Comparison of ENCODE assay signal across 8 cellular contexts in genomic region chr13:30690282-30691188, GRCh38. TPM values are rescaled to one million over a fixed set of nuclear protein-coding genes. Genes with fewer than 3 reads are reported as not detected.
DNase-seq lines count a peak whose midpoint lies in the region; FAIRE-seq and TF ChIP-seq lines count a peak whose summit lies in the region.

No MANE protein-coding gene starts in this region.

- H3K4me3 ChIP-seq in astrocyte (ENCODE audit: insufficient read depth, low read depth, low read length) (peak overlapping the region; percentile 24), kidney (ENCODE audit: low read length in 2 of 2) (peak overlapping the region; percentile 34 to 54), stomach (peak overlapping the region; percentile 35 to 44 (median 39)), endodermal cell (ENCODE audit: low read length) (no peak overlapping the region)

- peak overlapping the region; percentile 50 for H3K9ac ChIP-seq in astrocyte (ENCODE audit: low read length)
- H3K9ac ChIP-seq in kidney (ENCODE audit: low read length in 2 of 2): no peak overlapping the region
- no peak overlapping the region for H3K9ac ChIP-seq in endodermal cell (ENCODE audit: extremely low read depth, low read length, poor library complexity, severe bottlenecking)

- H3K9me3 ChIP-seq in astrocyte (ENCODE audit: insufficient read depth, low read depth, low read length) (no peaks in the 10 kb centered on the region), kidney (ENCODE audit: control insufficient read depth in 1 of 2, low read length in 2 of 2) (no peaks in the 10 kb centered on the region), stomach (no peaks in the 10 kb centered on the region), endodermal cell (ENCODE audit: control insufficient read depth, low read length) (no peaks in the 10 kb centered on the region)

- H3K27ac ChIP-seq in astrocyte (ENCODE audit: low read depth, low read length): peak overlapping the region; percentile 54
- H3K27ac ChIP-seq in kidney (ENCODE audit: low read depth in 2 of 2, low read length in 2 of 2): peak overlapping the region; percentile 1 to 69
- peak overlapping the region; percentile 46 to 79 (median 75) for H3K27ac ChIP-seq in stomach
- no peak overlapping the region for H3K27ac ChIP-seq in endodermal cell (ENCODE audit: low read depth, low read length)

- intact Hi-C loops in kidney (cut with DNase I): no loop called here
- intact Hi-C loops in stomach (cut with DNase I; ENCODE audit: low total_unique reads): no loop called here

- no peak for TF ChIP-seq EP300 in stomach (IDR thresholded peaks at IDR 0.05)

- no peaks in the 10 kb centered on the region for H3K27me3 Mint-ChIP-seq in astrocyte (ENCODE audit: low read depth, unreplicated experiment)
- H3K27me3 Mint-ChIP-seq in endodermal cell (ENCODE audit: insufficient read depth): peaks cover 2% of the 10 kb centered on the region
- no peaks in the 10 kb centered on the region for H3K27me3 Mint-ChIP-seq in type B pancreatic cell

- no peaks in the 10 kb centered on the region for H3K79me2 ChIP-seq in astrocyte (ENCODE audit: insufficient read depth, low read length)

- FAIRE-seq in astrocyte (lab: Jason Lieb, UNC) (peak; percentile 90), kidney (lab: Jason Lieb, UNC) (no peak)

- no peak for TF ChIP-seq POLR2A in stomach (IDR thresholded peaks at IDR 0.05)

- H3K4me1 ChIP-seq in astrocyte (ENCODE audit: insufficient read depth, low read length) (peaks cover 9% of the 10 kb centered on the region), kidney (ENCODE audit: control insufficient read depth in 1 of 2, insufficient read depth in 1 of 2, low read depth in 1 of 2, low read length in 2 of 2) (no peaks in the 10 kb centered on the region), stomach (peaks cover 0 to 14% (median 6%) of the 10 kb centered on the region in 4 donors), endodermal cell (ENCODE audit: control insufficient read depth, insufficient read depth, low read length) (no peaks in the 10 kb centered on the region)

- H3K4me1 Mint-ChIP-seq in astrocyte (ENCODE audit: low read depth, unreplicated experiment) (peaks cover 6% of the 10 kb centered on the region), endodermal cell (no peaks in the 10 kb centered on the region), type B pancreatic cell (ENCODE audit: unreplicated experiment) (peaks cover 16% of the 10 kb centered on the region)

- peak; percentile 27 for DNase-seq in DMS79 (lab: John Stamatoyannopoulos, UW)
- peak; percentile 90 for DNase-seq in H4 (ENCODE audit: low spot score)
- DNase-seq in NCI-H526 treated with DMSO at 0.1 percent for 48 hours (lab: John Stamatoyannopoulos, UW): peak; percentile 36
- DNase-seq in astrocyte (ENCODE audit: low read depth): peak; percentile 93
- DNase-seq in kidney: peak; percentile 83
- peak; percentile 38 for DNase-seq in stomach
- DNase-seq in endodermal cell: no peak
- no peak for DNase-seq in type B pancreatic cell (ENCODE audit: extremely low spot score, unreplicated experiment)

- H3K9me3 Mint-ChIP-seq in astrocyte (ENCODE audit: unreplicated experiment): no peaks in the 10 kb centered on the region
- no peaks in the 10 kb centered on the region for H3K9me3 Mint-ChIP-seq in endodermal cell
- H3K9me3 Mint-ChIP-seq in type B pancreatic cell: no peaks in the 10 kb centered on the region

- no peak for TF ChIP-seq CTCF in astrocyte (IDR thresholded peaks at IDR 0.05; ENCODE audit: insufficient read depth, low read depth, low read length)
- no peak for TF ChIP-seq CTCF in kidney (IDR thresholded peaks at IDR 0.05; ENCODE audit: borderline replicate concordance, extremely low read depth, insufficient read depth)
- TF ChIP-seq CTCF in stomach (IDR thresholded peaks at IDR 0.05): no peak
- TF ChIP-seq CTCF in endodermal cell (conservative IDR thresholded peaks at IDR 0.05): no peak
- TF ChIP-seq CTCF in type B pancreatic cell (conservative IDR thresholded peaks at IDR 0.05): no peak

- H3K27ac Mint-ChIP-seq in astrocyte (ENCODE audit: unreplicated experiment) (peak overlapping the region; percentile 41), endodermal cell (no peak overlapping the region), type B pancreatic cell (no peak overlapping the region)

- peaks cover 3% of the 10 kb centered on the region for H3K36me3 Mint-ChIP-seq in astrocyte (ENCODE audit: low read depth, unreplicated experiment)
- H3K36me3 Mint-ChIP-seq in endodermal cell (ENCODE audit: low read depth): no peaks in the 10 kb centered on the region
- H3K36me3 Mint-ChIP-seq in type B pancreatic cell: no peaks in the 10 kb centered on the region

- H3K36me3 ChIP-seq in astrocyte (ENCODE audit: insufficient read depth, low read length) (no peaks in the 10 kb centered on the region), kidney (ENCODE audit: control insufficient read depth in 1 of 2, insufficient read depth in 2 of 2, low read length in 2 of 2) (no peaks in the 10 kb centered on the region), stomach (no peaks in the 10 kb centered on the region), endodermal cell (ENCODE audit: control insufficient read depth, insufficient read depth, low read length) (no peaks in the 10 kb centered on the region)

- no peaks in the 10 kb centered on the region for H4K20me1 ChIP-seq in astrocyte (ENCODE audit: insufficient read depth, low read length)

- no peaks in the 10 kb centered on the region for H3K27me3 ChIP-seq in astrocyte (ENCODE audit: insufficient read depth, low read length)
- no peaks in the 10 kb centered on the region for H3K27me3 ChIP-seq in stomach
- no peaks in the 10 kb centered on the region for H3K27me3 ChIP-seq in endodermal cell (ENCODE audit: control insufficient read depth, insufficient read depth, low read length, poor library complexity, severe bottlenecking)

- H3K4me3 Mint-ChIP-seq in astrocyte (ENCODE audit: unreplicated experiment): no peak overlapping the region
- H3K4me3 Mint-ChIP-seq in endodermal cell: no peak overlapping the region
- no peak overlapping the region for H3K4me3 Mint-ChIP-seq in type B pancreatic cell

- H2AFZ ChIP-seq in astrocyte (ENCODE audit: low read depth, low read length): peak overlapping the region; percentile 41

- H3K4me2 ChIP-seq in astrocyte (ENCODE audit: low read length): peak overlapping the region; percentile 71

- 29 to 40% (median 34%) methylated on average over 20 to 21 of the region's 21 CpGs for WGBS in stomach, 5 donors
- WGBS in endodermal cell (ENCODE audit: insufficient coverage in 1 of 2, insufficient read length in 1 of 2), 2 experiments: 91 to 92% methylated on average over 18 to 20 of the region's 21 CpGs

RNA-seq across cellular contexts. Expression of gene ALOX5AP, which starts 44.8 kb away (rescaled TPM):
- total RNA-seq in H4 (2014; rRNA removed; shearing (Covaris generic)): 1.1 and 1.2 TPM in 2 replicates
- total RNA-seq in astrocyte (2.9 and 4.5 TPM in 2 replicates), kidney (25.0 TPM), stomach (1 to 10 TPM; 1.3 to 9.5 (median 2.9) TPM), endodermal cell (not detected), type B pancreatic cell (ENCODE audit: low replicate concordance) (0.31 TPM in 1 of 2 replicates, not detected in the other)
- polyA plus RNA-seq in kidney (ENCODE audit: insufficient read depth, low read depth, low replicate concordance) (15.4 TPM), stomach (10 to 100 TPM in 2 of 3 donors, 1 to 10 TPM in 1; 7.4 to 36.4 (median 30.2) TPM)
- polyA plus RNA-seq in endodermal cell (2013, experiment 1 of 2): 0.36 TPM
- 0.41 TPM for polyA plus RNA-seq in endodermal cell (2013, experiment 2 of 2)

Comparison
In these comparisons a context has a peak if more than half of its experiments do, and no peak if none do; other contexts are left out.
1. DNase-seq: peak in DMS79 (single experiment), H4 (single experiment), NCI-H526 treated with DMSO at 0.1 percent for 48 hours (single experiment), astrocyte (single experiment), kidney (single experiment) and stomach (single experiment); none in endodermal cell (single experiment) and type B pancreatic cell (single experiment).